Comparison of ENCODE assay signal across 8 cellular contexts in the genomic region with DNA sequence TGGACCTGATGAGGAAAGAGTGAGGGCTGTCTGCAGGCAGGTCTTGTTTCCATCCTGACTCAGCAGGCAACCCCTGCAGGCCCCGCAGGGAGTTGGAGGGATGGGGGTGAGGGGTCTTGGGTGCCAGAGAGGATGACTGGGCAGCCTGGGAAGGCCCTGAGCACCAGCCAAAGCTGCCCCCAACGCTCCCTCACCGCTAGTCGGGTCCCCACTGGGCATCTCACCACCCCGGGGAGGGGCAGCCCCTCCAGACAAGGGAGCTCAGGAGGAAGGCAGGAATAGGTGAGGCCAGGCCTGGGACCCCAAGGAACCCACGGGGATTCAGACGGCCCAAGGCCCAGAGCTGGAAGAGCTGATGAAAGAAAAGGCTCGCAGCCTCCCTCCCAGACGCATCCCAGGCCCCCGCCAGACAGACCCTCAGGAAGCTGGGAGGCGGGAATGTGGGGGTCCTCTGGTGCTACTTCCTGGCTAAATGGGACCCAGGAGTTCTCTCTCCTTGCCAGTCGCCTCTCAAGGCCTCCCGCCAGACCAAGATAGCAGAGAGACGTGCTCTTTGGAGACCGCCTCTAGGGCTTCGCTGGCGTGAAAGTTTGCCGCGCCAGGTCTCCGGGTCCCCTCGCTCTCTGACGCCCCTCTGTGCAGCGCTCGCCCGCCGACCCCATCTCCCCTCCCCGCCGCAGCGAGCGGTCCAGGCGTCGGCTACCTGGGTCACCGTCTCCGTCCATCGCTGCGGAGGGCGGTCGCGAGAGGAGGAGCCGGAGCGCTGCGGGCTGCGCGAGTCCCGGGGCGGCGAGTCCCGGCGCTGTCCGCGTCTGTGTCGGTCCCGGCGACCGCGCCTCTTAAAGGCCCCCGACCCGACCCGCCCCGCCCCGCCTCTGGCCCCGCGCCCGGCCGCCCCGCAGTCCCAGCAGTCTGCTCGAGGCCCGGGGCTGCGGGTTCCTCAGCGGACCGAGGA. TPM values are rescaled to one million over a fixed set of nuclear protein-coding genes. Genes with fewer than 3 reads are reported as not detected.
DNase-seq lines count a peak whose midpoint lies in the region; ATAC-seq and TF ChIP-seq lines count a peak whose summit lies in the region.

Gene FBXO2, minus strand, starts transcription at position 814 of the 955 bp plus-strand sequence. Its CDS starts 89 bp downstream, at position 725.

- 29% methylated on average over 71 of the region's 71 CpGs for WGBS in liver

- peak; percentile 46 for DNase-seq in activated CD4-positive, alpha-beta T cell treated with anti-CD3 and anti-CD28 coated beads for 36 hours
- no peak for DNase-seq in activated CD4-positive, alpha-beta T cell treated with anti-CD3 and anti-CD28 coated beads, Interleukin-2, amount 50 U/mL, for 4 hours
- DNase-seq in cerebellar cortex (ENCODE audit: low spot score) (peak; percentile 55), EL (no peak), dedifferentiated amniotic fluid mesenchymal stem cell (ENCODE audit: extremely low spot score) (no peak)

- peaks cover 1 to 34% (median 25%) of the 10 kb centered on the region in 4 donors for H3K4me1 ChIP-seq in liver (ENCODE audit: control insufficient read depth in 4 of 4, insufficient read depth in 4 of 4, low read length in 3 of 4)

- TF ChIP-seq RAD21 in liver (IDR thresholded peaks at IDR 0.05): no peak

- peak; percentile 23 for ATAC-seq in activated CD4-positive, alpha-beta T cell treated with anti-CD3 and anti-CD28 coated beads for 36 hours

- no peaks in the 10 kb centered on the region for H3K27me3 ChIP-seq in liver (ENCODE audit: control insufficient read depth in 4 of 4, insufficient read depth in 4 of 4, low read length in 3 of 4)

- POLR2A ChIA-PET in activated CD4-positive, alpha-beta T cell treated with anti-CD3 and anti-CD28 coated beads for 36 hours (lab: Charles Lee): interaction anchor here (0.6 kb wide), 1 partner anchor 254 kb away, joined by 3 read pairs; no protein-coding TSS in a partner anchor

- H3K4me3 Mint-ChIP-seq in activated CD4-positive, alpha-beta T cell treated with anti-CD3 and anti-CD28 coated beads for 36 hours: peak within 1 kb of the TSS; percentile 73

- H3K4me1 Mint-ChIP-seq in activated CD4-positive, alpha-beta T cell treated with anti-CD3 and anti-CD28 coated beads for 36 hours: peaks cover 25% of the 10 kb centered on the region

- H3K36me3 Mint-ChIP-seq in activated CD4-positive, alpha-beta T cell treated with anti-CD3 and anti-CD28 coated beads for 36 hours (ENCODE audit: low read depth): peaks cover 7% of the 10 kb centered on the region

- intact Hi-C loops in activated CD4-positive, alpha-beta T cell treated with anti-CD3 and anti-CD28 coated beads for 36 hours (cut with DNase I, micrococcal nuclease): loop anchor here in 1 of 2 experiments (1.0 to 5.0 kb wide), 10 partner anchors 10 to 557 kb away; partner anchors contain the start of genes AGTRAP, EXOSC10, FBXO6 and KIAA2013

- no peak within 1 kb of the TSS for H3K27ac Mint-ChIP-seq in activated CD4-positive, alpha-beta T cell treated with anti-CD3 and anti-CD28 coated beads for 36 hours

- H3K36me3 ChIP-seq in KOPT-K1 (ENCODE audit: insufficient read depth, low read length) (peaks cover 22% of the 10 kb centered on the region), liver (ENCODE audit: control insufficient read depth in 4 of 4, insufficient read depth in 3 of 4, low read depth in 1 of 4, low read length in 3 of 4) (no peaks in the 10 kb centered on the region)

- TF ChIP-seq CTCF in liver (IDR thresholded peaks at IDR 0.05; ENCODE audit: low read depth, low read length, missing input control): no peak

- no peaks in the 10 kb centered on the region for H3K27me3 Mint-ChIP-seq in activated CD4-positive, alpha-beta T cell treated with anti-CD3 and anti-CD28 coated beads for 36 hours

- peak within 1 kb of the TSS; percentile 39 for H3K27ac ChIP-seq in KOPT-K1 (ENCODE audit: low read depth, low read length, poor library complexity, severe bottlenecking)
- H3K27ac ChIP-seq in liver (ENCODE audit: low read depth in 1 of 2, low read length in 2 of 2): no peak within 1 kb of the TSS
- peak within 1 kb of the TSS; percentile 65 for H3K27ac ChIP-seq in temporal lobe (ENCODE audit: low read depth, low read length)

- CTCF ChIA-PET in activated CD4-positive, alpha-beta T cell treated with anti-CD3 and anti-CD28 coated beads for 36 hours (lab: Charles Lee): interaction anchor here (0.6 to 5.1 kb wide), 7 partner anchors 10 to 155 kb away, joined by 3 to 34 read pairs (median 3); partner anchors contain the start of gene FBXO6

- H3K9ac ChIP-seq in liver (ENCODE audit: low read depth in 1 of 2, low read length in 2 of 2): no peak within 1 kb of the TSS

- H3K4me3 ChIP-seq in liver (ENCODE audit: low read depth in 1 of 3, low read length in 3 of 3): peak within 1 kb of the TSS; percentile 46 to 74 (median 61)

- H3K9me3 ChIP-seq in KOPT-K1 (ENCODE audit: insufficient read depth, low read length, poor library complexity, severe bottlenecking) (no peaks in the 10 kb centered on the region), liver (ENCODE audit: control insufficient read depth in 4 of 4, low read length in 3 of 4) (no peaks in the 10 kb centered on the region)

- H3K9me3 Mint-ChIP-seq in activated CD4-positive, alpha-beta T cell treated with anti-CD3 and anti-CD28 coated beads for 36 hours (ENCODE audit: low read depth): no peaks in the 10 kb centered on the region

TF ChIP-seq in liver, 16 proteins besides CTCF, POLR2A, EP300 and RAD21:
- TF ChIP-seq ATF3 (IDR thresholded peaks at IDR 0.05) (no peak), JUND (IDR thresholded peaks at IDR 0.05) (no peak), HNF4A (conservative IDR thresholded peaks at IDR 0.05) (no peak), EGR1 (IDR thresholded peaks at IDR 0.05; ENCODE audit: low read depth in 2 of 2) (no peak)

RNA-seq across cellular contexts. Expression of gene FBXO2, which starts in this region (rescaled TPM):
- 1 to 10 TPM; 1.6 to 2.1 TPM for total RNA-seq in activated CD4-positive, alpha-beta T cell treated with anti-CD3 and anti-CD28 coated beads for 36 hours
- total RNA-seq in liver: 1 to 10 TPM; 1.7 to 2.9 TPM
- 10 to 100 TPM in 1 of 2 donors, 1 to 10 TPM in 1; 5.0 to 20.9 TPM for polyA plus RNA-seq in liver
- 3.4 TPM for total RNA-seq in temporal lobe

Comparison
In these comparisons a context has a peak if more than half of its experiments do, and no peak if none do; other contexts are left out.
1. DNase-seq: peak in activated CD4-positive, alpha-beta T cell treated with anti-CD3 and anti-CD28 coated beads for 36 hours (single experiment) and cerebellar cortex (single experiment); none in activated CD4-positive, alpha-beta T cell treated with anti-CD3 and anti-CD28 coated beads, Interleukin-2, amount 50 U/mL, for 4 hours (0 of 2), EL (single experiment) and dedifferentiated amniotic fluid mesenchymal stem cell (single experiment).
2. H3K27ac ChIP-seq: peak in KOPT-K1 (single experiment) and temporal lobe (single experiment); none in liver (0 of 2).